ENCODE assay signal across 1 cellular context in the genomic region with DNA sequence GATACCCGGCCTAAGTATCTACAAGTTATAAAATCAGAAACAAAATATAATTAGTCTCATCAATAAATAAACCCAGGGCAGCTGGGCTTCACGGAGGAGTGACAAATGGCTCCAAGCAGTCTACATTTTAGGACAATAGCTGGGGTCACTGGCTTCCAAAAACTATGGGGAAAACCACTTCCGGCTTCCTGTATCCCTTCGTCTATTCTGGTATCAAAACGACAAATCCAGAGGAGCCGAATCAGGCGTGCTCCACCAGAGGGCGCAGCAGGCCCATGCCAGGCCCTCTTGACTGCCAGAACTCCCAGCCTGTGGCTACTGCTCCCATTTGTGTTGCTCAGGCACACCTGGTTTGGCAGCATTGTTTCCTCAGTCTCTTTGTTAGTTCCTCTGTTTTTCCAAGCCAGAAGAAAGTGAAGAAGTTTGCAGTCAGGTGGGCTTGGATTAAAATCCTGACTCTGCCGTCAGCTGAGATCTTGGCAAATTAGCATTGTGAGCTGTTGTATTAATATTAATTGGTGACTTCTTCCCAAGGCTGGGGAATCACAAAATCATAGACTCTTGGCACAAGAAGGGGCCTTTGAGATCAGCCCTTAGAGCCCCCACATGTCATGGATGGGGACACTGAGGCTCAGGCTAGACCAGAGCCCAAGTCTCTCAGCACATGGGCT.
TF ChIP-seq lines count a peak whose summit lies in the region.

No MANE protein-coding gene starts in this region.

TF ChIP-seq in HepG2, 621 proteins besides CTCF, POLR2A, EP300 and RAD21 (continued from another document):
- 0 out of 2 replicates have a peak, but pooled peaks have one; percentile 30 for TF ChIP-seq HMGXB3 (CRISPR knock-in tag; IDR thresholded peaks at IDR 0.05; ENCODE audit: borderline replicate concordance)
- TF ChIP-seq ZNF567 (CRISPR knock-in tag; IDR thresholded peaks at IDR 0.05; ENCODE audit: borderline replicate concordance), result no peak
- peak; percentile 98 for TF ChIP-seq STAG1 (CRISPR knock-in tag; IDR thresholded peaks at IDR 0.05)
- peak; percentile 45; the same call in 1 of the 2 replicates for TF ChIP-seq ISL2 (CRISPR knock-in tag; IDR thresholded peaks at IDR 0.05)
- peak; percentile 89 for TF ChIP-seq XRCC5 (optimal IDR thresholded peaks at IDR 0.05; ENCODE audit: low read length)
- no peak for TF ChIP-seq ZNF121 (CRISPR knock-in tag; IDR thresholded peaks at IDR 0.05)
- no peak for TF ChIP-seq SNRNP70 (IDR thresholded peaks at IDR 0.05; ENCODE audit: low read depth, low read length)
- no peak for TF ChIP-seq KDM6A (CRISPR knock-in tag; IDR thresholded peaks at IDR 0.05; ENCODE audit: low read depth)
- no peak for TF ChIP-seq FOXP1 (IDR thresholded peaks at IDR 0.05)
- no peak for TF ChIP-seq FOXP1 (CRISPR knock-in tag; IDR thresholded peaks at IDR 0.05)
- peak; percentile 83 for TF ChIP-seq SMC3 (IDR thresholded peaks at IDR 0.05; ENCODE audit: low read length)
- 0 out of 2 replicates have a peak, but pooled peaks have one; percentile 40 for TF ChIP-seq ZFP90 (CRISPR knock-in tag; IDR thresholded peaks at IDR 0.05; ENCODE audit: borderline replicate concordance)
- 0 out of 2 replicates have a peak, but pooled peaks have one; percentile 62 for TF ChIP-seq ELF4 (CRISPR knock-in tag; IDR thresholded peaks at IDR 0.05; ENCODE audit: borderline replicate concordance)
- TF ChIP-seq HMG20B (CRISPR knock-in tag; conservative IDR thresholded peaks at IDR 0.05), result no peak
- TF ChIP-seq NFE2 (CRISPR knock-in tag; IDR thresholded peaks at IDR 0.05), result no peak
- TF ChIP-seq, protein P1, sequence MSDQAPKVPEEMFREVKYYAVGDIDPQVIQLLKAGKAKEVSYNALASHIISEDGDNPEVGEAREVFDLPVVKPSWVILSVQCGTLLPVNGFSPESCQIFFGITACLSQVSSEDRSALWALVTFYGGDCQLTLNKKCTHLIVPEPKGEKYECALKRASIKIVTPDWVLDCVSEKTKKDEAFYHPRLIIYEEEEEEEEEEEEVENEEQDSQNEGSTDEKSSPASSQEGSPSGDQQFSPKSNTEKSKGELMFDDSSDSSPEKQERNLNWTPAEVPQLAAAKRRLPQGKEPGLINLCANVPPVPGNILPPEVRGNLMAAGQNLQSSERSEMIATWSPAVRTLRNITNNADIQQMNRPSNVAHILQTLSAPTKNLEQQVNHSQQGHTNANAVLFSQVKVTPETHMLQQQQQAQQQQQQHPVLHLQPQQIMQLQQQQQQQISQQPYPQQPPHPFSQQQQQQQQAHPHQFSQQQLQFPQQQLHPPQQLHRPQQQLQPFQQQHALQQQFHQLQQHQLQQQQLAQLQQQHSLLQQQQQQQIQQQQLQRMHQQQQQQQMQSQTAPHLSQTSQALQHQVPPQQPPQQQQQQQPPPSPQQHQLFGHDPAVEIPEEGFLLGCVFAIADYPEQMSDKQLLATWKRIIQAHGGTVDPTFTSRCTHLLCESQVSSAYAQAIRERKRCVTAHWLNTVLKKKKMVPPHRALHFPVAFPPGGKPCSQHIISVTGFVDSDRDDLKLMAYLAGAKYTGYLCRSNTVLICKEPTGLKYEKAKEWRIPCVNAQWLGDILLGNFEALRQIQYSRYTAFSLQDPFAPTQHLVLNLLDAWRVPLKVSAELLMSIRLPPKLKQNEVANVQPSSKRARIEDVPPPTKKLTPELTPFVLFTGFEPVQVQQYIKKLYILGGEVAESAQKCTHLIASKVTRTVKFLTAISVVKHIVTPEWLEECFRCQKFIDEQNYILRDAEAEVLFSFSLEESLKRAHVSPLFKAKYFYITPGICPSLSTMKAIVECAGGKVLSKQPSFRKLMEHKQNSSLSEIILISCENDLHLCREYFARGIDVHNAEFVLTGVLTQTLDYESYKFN (CRISPR knock-in tag; conservative IDR thresholded peaks at IDR 0.05), result 0 out of 2 replicates have a peak, but pooled peaks have one; percentile 16
- TF ChIP-seq, protein P2, sequence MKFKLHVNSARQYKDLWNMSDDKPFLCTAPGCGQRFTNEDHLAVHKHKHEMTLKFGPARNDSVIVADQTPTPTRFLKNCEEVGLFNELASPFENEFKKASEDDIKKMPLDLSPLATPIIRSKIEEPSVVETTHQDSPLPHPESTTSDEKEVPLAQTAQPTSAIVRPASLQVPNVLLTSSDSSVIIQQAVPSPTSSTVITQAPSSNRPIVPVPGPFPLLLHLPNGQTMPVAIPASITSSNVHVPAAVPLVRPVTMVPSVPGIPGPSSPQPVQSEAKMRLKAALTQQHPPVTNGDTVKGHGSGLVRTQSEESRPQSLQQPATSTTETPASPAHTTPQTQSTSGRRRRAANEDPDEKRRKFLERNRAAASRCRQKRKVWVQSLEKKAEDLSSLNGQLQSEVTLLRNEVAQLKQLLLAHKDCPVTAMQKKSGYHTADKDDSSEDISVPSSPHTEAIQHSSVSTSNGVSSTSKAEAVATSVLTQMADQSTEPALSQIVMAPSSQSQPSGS (CRISPR knock-in tag; IDR thresholded peaks at IDR 0.05), result peak; percentile 37; the same call in 1 of the 2 replicates
- TF ChIP-seq, protein P3, sequence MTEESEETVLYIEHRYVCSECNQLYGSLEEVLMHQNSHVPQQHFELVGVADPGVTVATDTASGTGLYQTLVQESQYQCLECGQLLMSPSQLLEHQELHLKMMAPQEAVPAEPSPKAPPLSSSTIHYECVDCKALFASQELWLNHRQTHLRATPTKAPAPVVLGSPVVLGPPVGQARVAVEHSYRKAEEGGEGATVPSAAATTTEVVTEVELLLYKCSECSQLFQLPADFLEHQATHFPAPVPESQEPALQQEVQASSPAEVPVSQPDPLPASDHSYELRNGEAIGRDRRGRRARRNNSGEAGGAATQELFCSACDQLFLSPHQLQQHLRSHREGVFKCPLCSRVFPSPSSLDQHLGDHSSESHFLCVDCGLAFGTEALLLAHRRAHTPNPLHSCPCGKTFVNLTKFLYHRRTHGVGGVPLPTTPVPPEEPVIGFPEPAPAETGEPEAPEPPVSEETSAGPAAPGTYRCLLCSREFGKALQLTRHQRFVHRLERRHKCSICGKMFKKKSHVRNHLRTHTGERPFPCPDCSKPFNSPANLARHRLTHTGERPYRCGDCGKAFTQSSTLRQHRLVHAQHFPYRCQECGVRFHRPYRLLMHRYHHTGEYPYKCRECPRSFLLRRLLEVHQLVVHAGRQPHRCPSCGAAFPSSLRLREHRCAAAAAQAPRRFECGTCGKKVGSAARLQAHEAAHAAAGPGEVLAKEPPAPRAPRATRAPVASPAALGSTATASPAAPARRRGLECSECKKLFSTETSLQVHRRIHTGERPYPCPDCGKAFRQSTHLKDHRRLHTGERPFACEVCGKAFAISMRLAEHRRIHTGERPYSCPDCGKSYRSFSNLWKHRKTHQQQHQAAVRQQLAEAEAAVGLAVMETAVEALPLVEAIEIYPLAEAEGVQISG (CRISPR knock-in tag; IDR thresholded peaks at IDR 0.05), result peak; percentile 51
- TF ChIP-seq YY1 (IDR thresholded peaks at IDR 0.05; ENCODE audit: insufficient read depth, insufficient replicate concordance, low read depth, low read length), result peak; percentile 45
- no peak for TF ChIP-seq ZFYVE20 (CRISPR knock-in tag; IDR thresholded peaks at IDR 0.05; ENCODE audit: borderline replicate concordance, low read depth)
- no peak for TF ChIP-seq ZNF598 (CRISPR knock-in tag; IDR thresholded peaks at IDR 0.05; ENCODE audit: borderline replicate concordance)
- no peak for TF ChIP-seq LCORL (IDR thresholded peaks at IDR 0.05)
- 0 out of 2 replicates have a peak, but pooled peaks have one; percentile 39 for TF ChIP-seq LCORL (CRISPR knock-in tag; IDR thresholded peaks at IDR 0.05)
- peak; percentile 62 for TF ChIP-seq SALL1 (CRISPR knock-in tag; IDR thresholded peaks at IDR 0.05)
- peak; percentile 18; the same call in 1 of the 2 replicates for TF ChIP-seq SAP130 (CRISPR knock-in tag; IDR thresholded peaks at IDR 0.05; ENCODE audit: low read depth)
- TF ChIP-seq, protein P4, sequence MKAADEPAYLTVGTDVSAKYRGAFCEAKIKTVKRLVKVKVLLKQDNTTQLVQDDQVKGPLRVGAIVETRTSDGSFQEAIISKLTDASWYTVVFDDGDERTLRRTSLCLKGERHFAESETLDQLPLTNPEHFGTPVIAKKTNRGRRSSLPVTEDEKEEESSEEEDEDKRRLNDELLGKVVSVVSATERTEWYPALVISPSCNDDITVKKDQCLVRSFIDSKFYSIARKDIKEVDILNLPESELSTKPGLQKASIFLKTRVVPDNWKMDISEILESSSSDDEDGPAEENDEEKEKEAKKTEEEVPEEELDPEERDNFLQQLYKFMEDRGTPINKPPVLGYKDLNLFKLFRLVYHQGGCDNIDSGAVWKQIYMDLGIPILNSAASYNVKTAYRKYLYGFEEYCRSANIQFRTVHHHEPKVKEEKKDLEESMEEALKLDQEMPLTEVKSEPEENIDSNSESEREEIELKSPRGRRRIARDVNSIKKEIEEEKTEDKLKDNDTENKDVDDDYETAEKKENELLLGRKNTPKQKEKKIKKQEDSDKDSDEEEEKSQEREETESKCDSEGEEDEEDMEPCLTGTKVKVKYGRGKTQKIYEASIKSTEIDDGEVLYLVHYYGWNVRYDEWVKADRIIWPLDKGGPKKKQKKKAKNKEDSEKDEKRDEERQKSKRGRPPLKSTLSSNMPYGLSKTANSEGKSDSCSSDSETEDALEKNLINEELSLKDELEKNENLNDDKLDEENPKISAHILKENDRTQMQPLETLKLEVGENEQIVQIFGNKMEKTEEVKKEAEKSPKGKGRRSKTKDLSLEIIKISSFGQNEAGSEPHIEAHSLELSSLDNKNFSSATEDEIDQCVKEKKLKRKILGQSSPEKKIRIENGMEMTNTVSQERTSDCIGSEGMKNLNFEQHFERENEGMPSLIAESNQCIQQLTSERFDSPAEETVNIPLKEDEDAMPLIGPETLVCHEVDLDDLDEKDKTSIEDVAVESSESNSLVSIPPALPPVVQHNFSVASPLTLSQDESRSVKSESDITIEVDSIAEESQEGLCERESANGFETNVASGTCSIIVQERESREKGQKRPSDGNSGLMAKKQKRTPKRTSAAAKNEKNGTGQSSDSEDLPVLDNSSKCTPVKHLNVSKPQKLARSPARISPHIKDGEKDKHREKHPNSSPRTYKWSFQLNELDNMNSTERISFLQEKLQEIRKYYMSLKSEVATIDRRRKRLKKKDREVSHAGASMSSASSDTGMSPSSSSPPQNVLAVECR (CRISPR knock-in tag; IDR thresholded peaks at IDR 0.05; ENCODE audit: borderline replicate concordance), result peak; percentile 45; the same call in 1 of the 2 replicates
- peak; percentile 25; the same call in 1 of the 2 replicates for TF ChIP-seq HNF1B (CRISPR knock-in tag; IDR thresholded peaks at IDR 0.05)
- TF ChIP-seq ZNF274 (CRISPR knock-in tag; IDR thresholded peaks at IDR 0.05), result no peak
- peak; percentile 23; the same call in 1 of the 2 replicates for TF ChIP-seq MED1 (CRISPR knock-in tag; IDR thresholded peaks at IDR 0.05)
TF ChIP-seq in HepG2: peak in this region for 66.
